ENCODE assay signal across 12 cellular contexts in the genomic region with DNA sequence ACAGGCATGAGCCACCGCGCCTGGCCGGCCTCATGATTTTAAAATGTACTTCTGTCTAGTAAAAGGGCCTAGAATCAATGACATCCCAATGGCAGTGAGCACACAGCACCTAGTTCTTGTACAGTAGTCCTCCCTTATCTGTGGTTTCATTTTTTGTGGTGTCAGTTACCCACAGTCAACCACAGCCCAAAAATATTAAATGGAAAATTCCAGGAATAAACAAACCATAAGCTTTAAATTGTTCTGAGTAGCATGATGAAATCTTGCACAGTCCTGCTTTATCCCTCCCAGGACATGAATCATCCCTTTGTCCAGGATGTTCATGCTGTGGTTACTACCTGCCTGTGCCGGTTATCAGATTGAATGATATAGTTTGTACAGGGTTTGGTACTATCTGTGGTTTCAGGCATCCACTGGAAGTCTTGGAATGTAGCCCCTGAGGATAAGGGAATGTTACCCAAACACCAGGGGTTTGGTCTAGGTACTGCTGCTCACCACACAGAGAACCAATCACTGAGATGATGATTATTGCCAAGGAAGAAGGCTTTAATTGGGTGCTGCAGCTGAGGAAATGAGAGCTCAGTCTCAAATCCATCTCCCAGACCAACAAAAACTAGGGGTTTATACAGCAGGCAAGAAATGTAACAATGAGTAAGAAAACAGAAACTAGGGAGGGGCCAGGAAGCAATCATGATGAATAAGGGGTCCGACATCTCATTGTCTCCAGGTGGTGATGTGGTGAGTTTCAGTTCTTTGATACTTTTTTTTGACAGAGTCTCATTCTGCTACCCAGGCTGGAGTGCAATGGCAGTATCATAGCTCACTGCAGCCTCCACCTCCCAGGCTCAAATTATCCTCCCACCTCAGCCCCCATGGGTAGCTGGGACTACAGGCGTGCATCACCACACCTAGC. TPM values are rescaled to one million over a fixed set of nuclear protein-coding genes. Genes with fewer than 3 reads are reported as not detected.
DNase-seq lines count a peak whose midpoint lies in the region; ATAC-seq and TF ChIP-seq lines count a peak whose summit lies in the region.
"Had no signal": no experiment of that assay in that cellular context is flagged by ENCODE, and none has a peak within 500 bp of the region (broad histone marks: within the 10 kb centered on the region; RNA-seq: fewer than 3 reads in every experiment).

No MANE protein-coding gene starts in this region.

- no peaks in the 10 kb centered on the region for H3K36me3 Mint-ChIP-seq in activated T-cell treated with anti-CD3 and anti-CD28 coated beads, Interleukin-2, amount 50 U/mL, for 4 hours (ENCODE audit: insufficient read depth)
- H3K36me3 Mint-ChIP-seq: CD4-positive, alpha-beta memory T cell; memory B cell had no signal

- H3K36me3 ChIP-seq in SK-N-SH (replicated peaks in 1 of 2; ENCODE audit: control insufficient read depth in 1 of 2, insufficient read depth in 2 of 2, low read length in 1 of 2): no peaks in the 10 kb centered on the region

- H3K27ac ChIP-seq in SK-N-SH (ENCODE audit: low read depth in 2 of 2, low read length in 1 of 2) (peak overlapping the region in 1 of 2 experiments; percentile 40; a peak in 2 of 4 replicates), epithelial cell of prostate (peak overlapping the region; percentile 96)

- no peaks in the 10 kb centered on the region for H3K79me2 ChIP-seq in SK-N-SH (ENCODE audit: insufficient read depth)

- H3K27ac Mint-ChIP-seq in stimulated activated naive CD8-positive, alpha-beta T cell treated with anti-CD3 and anti-CD28 coated beads, Interleukin-15, amount 100 ng/mL, for 72 hours: peak overlapping the region; percentile 61 to 95
- H3K27ac Mint-ChIP-seq: IgD-negative memory B cell, memory B cell had no signal

- ATAC-seq in activated T-cell treated with anti-CD3 and anti-CD28 coated beads, Interleukin-2, amount 50 U/mL, for 4 hours: peak; percentile 91 to 95
- peak; percentile 94 for ATAC-seq in stimulated activated naive CD8-positive, alpha-beta T cell treated with anti-CD3 and anti-CD28 coated beads, Interleukin-15, amount 100 ng/mL, for 72 hours
- no peak for ATAC-seq in GM18907 (IDR thresholded peaks at IDR 0.05; ENCODE audit: unreplicated experiment)

- H3K4me2 ChIP-seq in SK-N-SH: no peak overlapping the region

- H4K20me1 ChIP-seq in SK-N-SH (ENCODE audit: insufficient read depth): no peaks in the 10 kb centered on the region

- DNase-seq in activated T-cell treated with anti-CD3 and anti-CD28 coated beads, Interleukin-2, amount 50 U/mL, for 4 hours: no peak
- no peak for DNase-seq in activated T-cell treated with anti-CD3 and anti-CD28 coated beads for 4 hours
- no peak for DNase-seq in SK-N-SH
- peak; percentile 83 for DNase-seq in epithelial cell of prostate (ENCODE audit: low read depth, low spot score)
- DNase-seq in stimulated activated naive CD8-positive, alpha-beta T cell treated with anti-CD3 and anti-CD28 coated beads, Interleukin-15, amount 100 ng/mL, for 72 hours: peak; percentile 10 to 22
- no peak for DNase-seq in GM10266 (ENCODE audit: extremely low spot score)
- no peak for DNase-seq in SHP77 (lab: John Stamatoyannopoulos, UW)
- DNase-seq: CD4-positive, alpha-beta memory T cell; central memory CD4-positive, alpha-beta T cell had no signal

- H3K27me3 Mint-ChIP-seq in activated T-cell treated with anti-CD3 and anti-CD28 coated beads, Interleukin-2, amount 50 U/mL, for 4 hours (ENCODE audit: low read depth): peaks cover 2% of the 10 kb centered on the region
- H3K27me3 Mint-ChIP-seq in stimulated activated naive CD8-positive, alpha-beta T cell treated with anti-CD3 and anti-CD28 coated beads, Interleukin-15, amount 100 ng/mL, for 72 hours: no peaks in the 10 kb centered on the region
- H3K27me3 Mint-ChIP-seq: CD4-positive, alpha-beta memory T cell had no signal

- CTCF ChIA-PET in SK-N-SH (lab: Yijun Ruan, JAX): no interaction called here

- H3K4me3 ChIP-seq in SK-N-SH (ENCODE audit: low read depth in 2 of 2, low read length in 1 of 2): no peak overlapping the region

- TF ChIP-seq CTCF in SK-N-SH (IDR thresholded peaks at IDR 0.05): no peak
- TF ChIP-seq CTCF in GM10266 (IDR thresholded peaks at IDR 0.05; ENCODE audit: control insufficient read depth, insufficient read depth, low read depth, missing control alignments): no peak

- no peak overlapping the region for H3K9ac ChIP-seq in SK-N-SH

- WGBS in SK-N-SH (ENCODE audit: low lambda C conversion rate): 46% methylated on average over 6 of the region's 6 CpGs

- no peak overlapping the region for H3K4me3 Mint-ChIP-seq in activated T-cell treated with anti-CD3 and anti-CD28 coated beads, Interleukin-2, amount 50 U/mL, for 4 hours
- no peak overlapping the region for H3K4me3 Mint-ChIP-seq in stimulated activated naive CD8-positive, alpha-beta T cell treated with anti-CD3 and anti-CD28 coated beads, Interleukin-15, amount 100 ng/mL, for 72 hours
- H3K4me3 Mint-ChIP-seq: CD4-positive, alpha-beta memory T cell; IgD-negative memory B cell; memory B cell had no signal

- no peaks in the 10 kb centered on the region for H3K9me3 ChIP-seq in SK-N-SH

- peaks cover 12% of the 10 kb centered on the region; the same call in 1 of the 2 replicates for H3K27me3 ChIP-seq in SK-N-SH (ENCODE audit: insufficient read depth)

- no peaks in the 10 kb centered on the region for H3K9me2 ChIP-seq in SK-N-SH

- peaks cover 3% of the 10 kb centered on the region for H3F3A ChIP-seq in SK-N-SH (replicated peaks; ENCODE audit: insufficient read depth)

- TF ChIP-seq RAD21 in SK-N-SH (IDR thresholded peaks at IDR 0.05; ENCODE audit: low read length): no peak

- no peaks in the 10 kb centered on the region for H3K9me3 Mint-ChIP-seq in activated T-cell treated with anti-CD3 and anti-CD28 coated beads, Interleukin-2, amount 50 U/mL, for 4 hours
- H3K9me3 Mint-ChIP-seq in stimulated activated naive CD8-positive, alpha-beta T cell treated with anti-CD3 and anti-CD28 coated beads, Interleukin-15, amount 100 ng/mL, for 72 hours: no peaks in the 10 kb centered on the region
- H3K9me3 Mint-ChIP-seq: CD4-positive, alpha-beta memory T cell; IgD-negative memory B cell; memory B cell had no signal

- H2AFZ ChIP-seq in SK-N-SH (ENCODE audit: low read depth): no peak overlapping the region

- H3K4me1 Mint-ChIP-seq in activated T-cell treated with anti-CD3 and anti-CD28 coated beads, Interleukin-2, amount 50 U/mL, for 4 hours (ENCODE audit: low read depth): peaks cover 4% of the 10 kb centered on the region
- peaks cover 14% of the 10 kb centered on the region for H3K4me1 Mint-ChIP-seq in stimulated activated naive CD8-positive, alpha-beta T cell treated with anti-CD3 and anti-CD28 coated beads, Interleukin-15, amount 100 ng/mL, for 72 hours
- H3K4me1 Mint-ChIP-seq: memory B cell had no signal

- POLR2A ChIA-PET in SK-N-SH (lab: Yijun Ruan, JAX): no interaction called here

- TF ChIP-seq EP300 in SK-N-SH (IDR thresholded peaks at IDR 0.05; ENCODE audit: borderline replicate concordance in 1 of 2, low read depth in 1 of 2, low read length in 1 of 2): peak in 1 of 2 experiments; percentile 77; a peak in 1 of 4 replicates

- H3K4me1 ChIP-seq in SK-N-SH (ENCODE audit: control insufficient read depth in 1 of 2, insufficient read depth in 2 of 2, low read depth in 1 of 2, low read length in 1 of 2): no peaks in the 10 kb centered on the region; a peak in 1 of 4 replicates

TF ChIP-seq in SK-N-SH, 30 proteins besides CTCF, POLR2A, EP300 and RAD21 (continues in another document):
- TF ChIP-seq, protein P1, sequence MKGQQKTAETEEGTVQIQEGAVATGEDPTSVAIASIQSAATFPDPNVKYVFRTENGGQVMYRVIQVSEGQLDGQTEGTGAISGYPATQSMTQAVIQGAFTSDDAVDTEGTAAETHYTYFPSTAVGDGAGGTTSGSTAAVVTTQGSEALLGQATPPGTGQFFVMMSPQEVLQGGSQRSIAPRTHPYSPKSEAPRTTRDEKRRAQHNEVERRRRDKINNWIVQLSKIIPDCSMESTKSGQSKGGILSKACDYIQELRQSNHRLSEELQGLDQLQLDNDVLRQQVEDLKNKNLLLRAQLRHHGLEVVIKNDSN (IDR thresholded peaks at IDR 0.05; ENCODE audit: borderline replicate concordance, low read depth): no peak
- TF ChIP-seq SMC3 (IDR thresholded peaks at IDR 0.05; ENCODE audit: low read depth, low read length) (no peak), FOSL2 (IDR thresholded peaks at IDR 0.05; ENCODE audit: borderline replicate concordance, low read depth) (peak; percentile 64), TCF12 (IDR thresholded peaks at IDR 0.05) (peak; percentile 82), NFIC (IDR thresholded peaks at IDR 0.05; ENCODE audit: borderline replicate concordance) (peak; percentile 43; the same call in 1 of the 2 replicates)
- TF ChIP-seq, protein P2, sequence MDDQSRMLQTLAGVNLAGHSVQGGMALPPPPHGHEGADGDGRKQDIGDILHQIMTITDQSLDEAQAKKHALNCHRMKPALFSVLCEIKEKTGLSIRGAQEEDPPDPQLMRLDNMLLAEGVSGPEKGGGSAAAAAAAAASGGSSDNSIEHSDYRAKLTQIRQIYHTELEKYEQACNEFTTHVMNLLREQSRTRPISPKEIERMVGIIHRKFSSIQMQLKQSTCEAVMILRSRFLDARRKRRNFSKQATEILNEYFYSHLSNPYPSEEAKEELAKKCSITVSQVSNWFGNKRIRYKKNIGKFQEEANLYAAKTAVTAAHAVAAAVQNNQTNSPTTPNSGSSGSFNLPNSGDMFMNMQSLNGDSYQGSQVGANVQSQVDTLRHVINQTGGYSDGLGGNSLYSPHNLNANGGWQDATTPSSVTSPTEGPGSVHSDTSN (IDR thresholded peaks at IDR 0.05): peak; percentile 85
- TF ChIP-seq, protein P3, sequence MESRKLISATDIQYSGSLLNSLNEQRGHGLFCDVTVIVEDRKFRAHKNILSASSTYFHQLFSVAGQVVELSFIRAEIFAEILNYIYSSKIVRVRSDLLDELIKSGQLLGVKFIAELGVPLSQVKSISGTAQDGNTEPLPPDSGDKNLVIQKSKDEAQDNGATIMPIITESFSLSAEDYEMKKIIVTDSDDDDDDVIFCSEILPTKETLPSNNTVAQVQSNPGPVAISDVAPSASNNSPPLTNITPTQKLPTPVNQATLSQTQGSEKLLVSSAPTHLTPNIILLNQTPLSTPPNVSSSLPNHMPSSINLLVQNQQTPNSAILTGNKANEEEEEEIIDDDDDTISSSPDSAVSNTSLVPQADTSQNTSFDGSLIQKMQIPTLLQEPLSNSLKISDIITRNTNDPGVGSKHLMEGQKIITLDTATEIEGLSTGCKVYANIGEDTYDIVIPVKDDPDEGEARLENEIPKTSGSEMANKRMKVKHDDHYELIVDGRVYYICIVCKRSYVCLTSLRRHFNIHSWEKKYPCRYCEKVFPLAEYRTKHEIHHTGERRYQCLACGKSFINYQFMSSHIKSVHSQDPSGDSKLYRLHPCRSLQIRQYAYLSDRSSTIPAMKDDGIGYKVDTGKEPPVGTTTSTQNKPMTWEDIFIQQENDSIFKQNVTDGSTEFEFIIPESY (IDR thresholded peaks at IDR 0.05; ENCODE audit: borderline replicate concordance, low read depth): no peak

RNA-seq across cellular contexts. Expression of gene FHL1, which starts 16.1 kb away (rescaled TPM):
- total RNA-seq in activated T-cell treated with anti-CD3 and anti-CD28 coated beads, Interleukin-2, amount 50 U/mL, for 4 hours: 10 to 100 TPM in 1 of 3 donors, 1 to 10 TPM in 2; 7.0 to 13.1 (median 8.8) TPM
- polyA plus RNA-seq in SK-N-SH (2012; rRNA removed): 57.8 and 71.6 TPM in 2 replicates
- 62.3 and 69.9 TPM in 2 replicates for polyA plus RNA-seq in SK-N-SH (2012; cell fraction: cytosol; rRNA removed)
- polyA plus RNA-seq in SK-N-SH (2012; cell fraction: nucleus; rRNA removed): 85.6 and 123 TPM in 2 replicates

Comparison
In these comparisons a context has a peak if more than half of its experiments do, and no peak if none do; other contexts are left out.
1. DNase-seq: peak in epithelial cell of prostate (single experiment) and stimulated activated naive CD8-positive, alpha-beta T cell treated with anti-CD3 and anti-CD28 coated beads, Interleukin-15, amount 100 ng/mL, for 72 hours (2 of 2); none in activated T-cell treated with anti-CD3 and anti-CD28 coated beads, Interleukin-2, amount 50 U/mL, for 4 hours (single experiment), activated T-cell treated with anti-CD3 and anti-CD28 coated beads for 4 hours (single experiment), SK-N-SH (single experiment), GM10266 (single experiment) and SHP77 (0 of 2).